ENCODE assay signal across 1 cellular context in genomic region chr11:62882428-62882742, GRCh38.
TF ChIP-seq lines count a peak whose summit lies in the region.

No MANE protein-coding gene starts in this region.

TF ChIP-seq in neural cell, 6 proteins besides CTCF, POLR2A, EP300 and RAD21 (continued from another document):
- TF ChIP-seq REST (IDR thresholded peaks at IDR 0.05; ENCODE audit: borderline replicate concordance) (no peak), EZH2 (IDR thresholded peaks at IDR 0.05; ENCODE audit: borderline replicate concordance, insufficient read depth, low read length, poor library complexity, severe bottlenecking) (no peak), MXI1 (conservative IDR thresholded peaks at IDR 0.05; ENCODE audit: poor library complexity, severe bottlenecking) (no peak)
TF ChIP-seq in neural cell: peak in this region for 0.
